In the genomic region with DNA sequence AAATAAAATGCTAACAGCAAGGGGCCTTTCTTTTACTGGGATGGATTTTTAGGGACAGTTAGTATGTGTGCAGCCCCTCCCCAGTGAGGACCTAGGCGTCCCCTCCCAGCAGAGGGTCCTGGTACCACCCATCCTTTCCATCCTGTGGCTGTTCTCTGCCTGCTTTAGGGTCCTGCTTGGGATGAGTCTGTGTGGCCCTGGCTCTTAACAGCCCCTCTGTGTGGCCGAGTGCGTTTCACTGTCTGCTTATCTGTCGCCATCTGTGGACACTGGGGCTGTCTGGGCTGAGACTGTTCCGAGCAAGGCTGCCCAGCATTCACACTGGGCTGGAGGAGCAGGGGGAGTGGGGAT, we compare ENCODE assay signal across 17 cellular contexts. TPM values are rescaled to one million over a fixed set of nuclear protein-coding genes. Genes with fewer than 3 reads are reported as not detected.
DNase-seq lines count a peak whose midpoint lies in the region; ATAC-seq, FAIRE-seq and TF ChIP-seq lines count a peak whose summit lies in the region.
"Had no signal": no experiment of that assay in that cellular context is flagged by ENCODE, and none has a peak within 500 bp of the region (broad histone marks: within the 10 kb centered on the region; RNA-seq: fewer than 3 reads in every experiment).

No MANE protein-coding gene starts in this region.

- H3K4me3 ChIP-seq in HepG2 (replicated peaks in 1 of 3; ENCODE audit: insufficient read depth in 1 of 3, low read depth in 2 of 3, low read length in 3 of 3) (peak overlapping the region in 2 of 3 experiments; percentile 13 to 77; a peak in 4 of 6 replicates), right lobe of liver (no peak overlapping the region), endodermal cell (ENCODE audit: low read length) (no peak overlapping the region)

- H3K4me1 ChIP-seq in HepG2 (ENCODE audit: insufficient read depth, low read length) (peaks cover 99% of the 10 kb centered on the region), right lobe of liver (no peaks in the 10 kb centered on the region), endodermal cell (ENCODE audit: control insufficient read depth, insufficient read depth, low read length) (peaks cover 12% of the 10 kb centered on the region)

- H3K4me3 Mint-ChIP-seq in endodermal cell (no peak overlapping the region), nephron progenitor cell (no peak overlapping the region)
- H3K4me3 Mint-ChIP-seq: activated naive CD8-positive, alpha-beta T cell treated with anti-CD3 and anti-CD28 coated beads, Interleukin-2, amount 10 ng/mL, durations not matched to agents 7 days and 5 days; IgD-negative memory B cell had no signal

- H3K79me2 ChIP-seq in HepG2 (ENCODE audit: insufficient read depth, low read length), result peaks cover 82% of the 10 kb centered on the region

- no peaks in the 10 kb centered on the region for H3K9me3 Mint-ChIP-seq in endodermal cell
- no peaks in the 10 kb centered on the region for H3K9me3 Mint-ChIP-seq in nephron progenitor cell
- H3K9me3 Mint-ChIP-seq: activated naive CD8-positive, alpha-beta T cell treated with anti-CD3 and anti-CD28 coated beads, Interleukin-2, amount 10 ng/mL, durations not matched to agents 7 days and 5 days had no signal

- H3K27ac ChIP-seq in HepG2 (ENCODE audit: extremely low read length, insufficient read depth, low read length) (peak overlapping the region; percentile 95), right lobe of liver (no peak overlapping the region), endodermal cell (ENCODE audit: low read depth, low read length) (peak overlapping the region; percentile 79)

- WGBS in HepG2 (ENCODE audit: low lambda C conversion rate), result no CpG with 5 or more reads among the region's 5 CpGs
- WGBS in right lobe of liver (ENCODE audit: insufficient coverage, low coverage, low lambda C conversion rate, missing lambda C conversion rate), result 75% methylated on average over 1 of the region's 5 CpGs
- WGBS in endodermal cell (ENCODE audit: insufficient coverage in 1 of 2, insufficient read length in 1 of 2), 2 experiments, result 77 to 100% methylated on average over 1 to 5 of the region's 5 CpGs

- no peaks in the 10 kb centered on the region for H3K27me3 Mint-ChIP-seq in endodermal cell (ENCODE audit: insufficient read depth)
- peaks cover 7% of the 10 kb centered on the region for H3K27me3 Mint-ChIP-seq in nephron progenitor cell (ENCODE audit: low read depth, poor library complexity)

- peak; percentile 34 for ATAC-seq in HepG2
- ATAC-seq in right lobe of liver, result no peak
- no peak for ATAC-seq in HG03095 (IDR thresholded peaks at IDR 0.05; ENCODE audit: unreplicated experiment)
- ATAC-seq: activated CD4-positive, CD25-positive, alpha-beta regulatory T cell treated with anti-CD3 and anti-CD28 coated beads, Interleukin-2, amount 50 U/mL, for 24 hours; stimulated activated naive CD8-positive, alpha-beta T cell treated with anti-CD3 and anti-CD28 coated beads, Interleukin-15, Interleukin-2, amounts not matched to agents 100 U/mL and 50 U/mL, for 24 hours had no signal

- peak; percentile 8 for FAIRE-seq in HepG2 (lab: Jason Lieb, UNC)
- FAIRE-seq in D721Med (lab: Jason Lieb, UNC), result no peak
- FAIRE-seq: H54, small intestine had no signal

- no peaks in the 10 kb centered on the region for H3K9me3 ChIP-seq in HepG2 (ENCODE audit: low read length)
- no peaks in the 10 kb centered on the region for H3K9me3 ChIP-seq in right lobe of liver
- H3K9me3 ChIP-seq in endodermal cell (ENCODE audit: control insufficient read depth, low read length), result no peaks in the 10 kb centered on the region

- no peak for TF ChIP-seq POLR2A in HepG2 (IDR thresholded peaks at IDR 0.05; ENCODE audit: insufficient read depth in 1 of 2, low read depth in 2 of 2, low read length in 2 of 2)
- no peak for TF ChIP-seq POLR2A in right lobe of liver (IDR thresholded peaks at IDR 0.05)

- H3K27me3 ChIP-seq in HepG2 (ENCODE audit: control insufficient read depth in 1 of 2, insufficient read depth in 2 of 2, low read length in 2 of 2) (no peaks in the 10 kb centered on the region), right lobe of liver (no peaks in the 10 kb centered on the region), endodermal cell (ENCODE audit: control insufficient read depth, insufficient read depth, low read length, poor library complexity, severe bottlenecking) (no peaks in the 10 kb centered on the region)

- H3K36me3 Mint-ChIP-seq in endodermal cell (ENCODE audit: low read depth) (no peaks in the 10 kb centered on the region), nephron progenitor cell (ENCODE audit: low read depth) (peaks cover 5% of the 10 kb centered on the region)
- H3K36me3 Mint-ChIP-seq: activated naive CD8-positive, alpha-beta T cell treated with anti-CD3 and anti-CD28 coated beads, Interleukin-2, amount 10 ng/mL, durations not matched to agents 7 days and 5 days; IgD-negative memory B cell had no signal

- POLR2A ChIA-PET in HepG2 (lab: Yijun Ruan, JAX), result interaction anchor here (0.8 kb wide), 1 partner anchor 19 kb away, joined by 3 read pairs; no protein-coding TSS in a partner anchor

- H3K36me3 ChIP-seq in HepG2 (replicated peaks in 1 of 2; ENCODE audit: control insufficient read depth in 1 of 2, insufficient read depth in 2 of 2, low read length in 2 of 2) (no peaks in the 10 kb centered on the region), right lobe of liver (no peaks in the 10 kb centered on the region), endodermal cell (ENCODE audit: control insufficient read depth, insufficient read depth, low read length) (no peaks in the 10 kb centered on the region)

- DNase-seq in HepG2 (ENCODE audit: low spot score), result peak; percentile 55
- no peak for DNase-seq in right lobe of liver
- DNase-seq in endodermal cell, result no peak
- DNase-seq in nephron progenitor cell, result no peak
- DNase-seq in stimulated activated naive CD4-positive, alpha-beta T cell treated with Interleukin-2 at 50 U/mL for 16 hours (lab: John Stamatoyannopoulos, UW), result no peak
- DNase-seq in D721Med (ENCODE audit: insufficient read length, low spot score), result no peak
- no peak for DNase-seq in SW480 (ENCODE audit: low spot score)
- DNase-seq: activated naive CD8-positive, alpha-beta T cell treated with anti-CD3 and anti-CD28 coated beads, Interleukin-2, amount 10 ng/mL, durations not matched to agents 7 days and 5 days; NCI-H1105 treated with DMSO at 0.1 percent for 48 hours; stimulated activated naive CD8-positive, alpha-beta T cell treated with anti-CD3 and anti-CD28 coated beads, Interleukin-15, Interleukin-2, amounts not matched to agents 100 U/mL and 50 U/mL, for 24 hours; T-helper 1 cell had no signal

- TF ChIP-seq CTCF in HepG2 (CRISPR knock-in tag; IDR thresholded peaks at IDR 0.05), result no peak
- TF ChIP-seq CTCF in right lobe of liver (IDR thresholded peaks at IDR 0.05), result no peak
- no peak for TF ChIP-seq CTCF in endodermal cell (conservative IDR thresholded peaks at IDR 0.05)
- no peak for TF ChIP-seq CTCF in nephron progenitor cell (IDR thresholded peaks at IDR 0.05)
- TF ChIP-seq CTCF in D721Med (IDR thresholded peaks at IDR 0.05; ENCODE audit: insufficient read depth, missing control alignments), result no peak

- H3K9ac ChIP-seq in HepG2 (ENCODE audit: insufficient read depth, low read depth, low read length) (peak overlapping the region; percentile 93), endodermal cell (ENCODE audit: extremely low read depth, low read length, poor library complexity, severe bottlenecking) (no peak overlapping the region)

- peaks cover 32% of the 10 kb centered on the region for H3K4me1 Mint-ChIP-seq in endodermal cell
- peaks cover 57% of the 10 kb centered on the region for H3K4me1 Mint-ChIP-seq in nephron progenitor cell

- CTCF ChIA-PET in HepG2 (lab: Yijun Ruan, JAX; ENCODE audit: low intra/inter-chr PET ratio, low total read pairs), result no interaction called here

- no TSS peak for BruUV-seq in HepG2 (replicated peaks; lab: Mats Ljungman, UMichigan)

- no peak overlapping the region for H3K27ac Mint-ChIP-seq in endodermal cell
- peak overlapping the region; percentile 69 for H3K27ac Mint-ChIP-seq in nephron progenitor cell
- H3K27ac Mint-ChIP-seq: activated naive CD8-positive, alpha-beta T cell treated with anti-CD3 and anti-CD28 coated beads, Interleukin-2, amount 10 ng/mL, durations not matched to agents 7 days and 5 days had no signal

- H3K4me2 ChIP-seq in HepG2 (ENCODE audit: low read depth, low read length), result peak overlapping the region; percentile 95

- in situ Hi-C loops in HepG2 (cut with HindIII; ENCODE audit: extremely low pct_ligation_motif_present, low pct_unique_long_range_greater_than_20kb), result no loop called here

- no peak overlapping the region for H2AFZ ChIP-seq in HepG2 (ENCODE audit: low read length)

- TF ChIP-seq EP300 in HepG2 (IDR thresholded peaks at IDR 0.05; ENCODE audit: low read depth in 2 of 2, low read length in 2 of 2), result no peak
- TF ChIP-seq EP300 in HepG2 (CRISPR knock-in tag; IDR thresholded peaks at IDR 0.05; ENCODE audit: borderline replicate concordance), result no peak

- intact Hi-C loops in HepG2 (cut with micrococcal nuclease; ENCODE audit: unreplicated experiment), result no loop called here
- intact Hi-C loops in right lobe of liver (cut with DNase I), result no loop called here

- 0 out of 2 replicates have a peak, but pooled peaks cover 3% of the 10 kb centered on the region for H4K20me1 ChIP-seq in HepG2 (ENCODE audit: insufficient read depth, low read length)

- TF ChIP-seq RAD21 in HepG2 (CRISPR knock-in tag; IDR thresholded peaks at IDR 0.05), result no peak

RNA-seq across cellular contexts. Expression of a gene that starts 17.0 kb away (rescaled TPM):
- total RNA-seq in HepG2 (2016; rRNA removed; fragmentation: Illumina TruSeq; extraction: Trizol) (10.5 and 16.6 TPM in 2 replicates), right lobe of liver (1 to 10 TPM in 5 of 6 experiments, under 1 TPM in 1; 0.43 to 3.6 (median 1.3) TPM), endodermal cell (10 to 100 TPM; 46.1 to 48.8 TPM)
- total RNA-seq in HepG2 (2016; cell fraction: cytosol; rRNA removed; fragmentation: Illumina TruSeq; extraction: Trizol; ENCODE audit: low read depth), result 2.8 and 5.4 TPM in 2 replicates
- total RNA-seq in HepG2 (2016; cell fraction: insoluble cytoplasmic fraction; rRNA removed; fragmentation: Illumina TruSeq; extraction: Trizol), result 7.9 and 14.6 TPM in 2 replicates
- total RNA-seq in HepG2 (2016; cell fraction: membrane; rRNA removed; fragmentation: Illumina TruSeq; extraction: Trizol), result 9.4 and 9.8 TPM in 2 replicates
- 21.0 and 29.3 TPM in 2 replicates for total RNA-seq in HepG2 (2016; cell fraction: nucleus; rRNA removed; fragmentation: Illumina TruSeq; extraction: Trizol)
- 11.4 and 12.0 TPM in 2 replicates for polyA plus RNA-seq in HepG2 (2011; rRNA removed)
- polyA plus RNA-seq in HepG2 (2011; cell fraction: cytosol; rRNA removed), result 3.1 and 5.3 TPM in 2 replicates
- 98.4 and 126 TPM in 2 replicates for polyA plus RNA-seq in HepG2 (2011; cell fraction: nucleus; rRNA removed)
- 29.1 and 39.4 TPM in 2 replicates for polyA plus RNA-seq in HepG2 (2012)
- 3.2 and 4.2 TPM in 2 replicates for polyA plus RNA-seq in HepG2 (2016; cell fraction: cytosol; fragmentation: Illumina TruSeq; extraction: Trizol; ENCODE audit: low read depth)
- 18.9 and 27.7 TPM in 2 replicates for polyA plus RNA-seq in HepG2 (2016; cell fraction: insoluble cytoplasmic fraction; fragmentation: Illumina TruSeq; extraction: Trizol; ENCODE audit: low read depth)
- polyA plus RNA-seq in HepG2 (2016; cell fraction: membrane; fragmentation: Illumina TruSeq; extraction: Trizol; ENCODE audit: low read depth), result 4.9 and 6.5 TPM in 2 replicates
- polyA plus RNA-seq in HepG2 (2016; cell fraction: nucleus; fragmentation: Illumina TruSeq; extraction: Trizol; ENCODE audit: insufficient read depth, low read depth), result 87.2 and 94.8 TPM in 2 replicates
- 8.4 and 22.7 TPM in 2 replicates for polyA minus RNA-seq in HepG2 (2011; rRNA and poly(A)+ RNA removed; ENCODE audit: low replicate concordance)
- 15.8 and 17.9 TPM in 2 replicates for polyA minus RNA-seq in HepG2 (2011; cell fraction: cytosol; rRNA and poly(A)+ RNA removed)
- 32.8 and 40.0 TPM in 2 replicates for polyA minus RNA-seq in HepG2 (2011; cell fraction: nucleus; rRNA and poly(A)+ RNA removed)
- 34.8 TPM for polyA plus RNA-seq in endodermal cell (2013, experiment 1 of 2)
- 29.3 TPM for polyA plus RNA-seq in endodermal cell (2013, experiment 2 of 2)
- polyA plus RNA-seq: AG04450 had no signal

Comparison
In these comparisons a context has a peak if more than half of its experiments do, and no peak if none do; other contexts are left out.
1. H3K27ac ChIP-seq: peak in HepG2 (single experiment) and endodermal cell (single experiment); none in right lobe of liver (0 of 3).
2. H3K4me3 ChIP-seq: peak in HepG2 (2 of 3); none in right lobe of liver (0 of 3) and endodermal cell (single experiment).